ENCODE assay signal across 14 cellular contexts in the genomic region with DNA sequence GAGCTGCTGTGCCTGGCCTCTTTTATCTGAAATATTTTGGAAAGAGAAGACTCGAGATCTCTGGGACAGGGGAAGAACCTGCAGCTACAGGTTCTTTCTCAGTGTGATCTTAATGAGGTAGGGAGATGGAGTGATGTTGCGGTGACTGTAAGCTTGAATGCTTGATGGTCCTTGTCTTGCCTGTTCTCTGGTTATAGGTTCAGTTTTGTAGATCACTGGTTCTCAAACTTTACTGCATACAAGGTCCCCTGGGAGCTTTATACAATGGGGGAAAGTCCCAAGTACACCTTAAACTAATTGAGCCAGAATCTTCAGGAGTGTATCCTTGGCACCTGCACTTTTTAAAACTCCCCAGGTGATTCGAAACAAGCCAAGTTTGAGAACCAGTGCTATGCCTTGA.
DNase-seq lines count a peak whose midpoint lies in the region; ATAC-seq and TF ChIP-seq lines count a peak whose summit lies in the region.
"Had no signal": no experiment of that assay in that cellular context is flagged by ENCODE, and none has a peak within 500 bp of the region (broad histone marks: within the 10 kb centered on the region; RNA-seq: fewer than 3 reads in every experiment).

No MANE protein-coding gene starts in this region.

- H3K4me3 ChIP-seq in neutrophil (ENCODE audit: low read depth in 1 of 2, low read length in 1 of 2): peak overlapping the region in 1 of 2 experiments; percentile 19
- H3K4me3 ChIP-seq in prostate gland: no peak overlapping the region
- H3K4me3 ChIP-seq: K562, lung had no signal

- intact Hi-C loops in prostate gland (cut with DNase I): no loop called here

- 51% methylated on average over 3 of the region's 3 CpGs for WGBS in prostate gland

- ATAC-seq in GM18511 (IDR thresholded peaks at IDR 0.05; ENCODE audit: unreplicated experiment) (peak; percentile 55), GM21390 (IDR thresholded peaks at IDR 0.05; ENCODE audit: unreplicated experiment) (peak; percentile 34), HG03378 (IDR thresholded peaks at IDR 0.05; ENCODE audit: unreplicated experiment) (peak; percentile 48)
- ATAC-seq: K562 had no signal

- peaks cover 40 to 41% of the 10 kb centered on the region in 2 experiments for H3K4me1 ChIP-seq in neutrophil (ENCODE audit: control insufficient read depth in 1 of 2, insufficient read depth in 1 of 2, low read depth in 1 of 2, low read length in 1 of 2)
- H3K4me1 ChIP-seq in prostate gland (replicated peaks): no peaks in the 10 kb centered on the region

- peak overlapping the region; percentile 98 for H3K27ac ChIP-seq in neutrophil
- no peak overlapping the region for H3K27ac ChIP-seq in prostate gland

- no peak for DNase-seq in NAMALWA (ENCODE audit: low spot score)
- no peak for DNase-seq in prostate gland (ENCODE audit: low spot score)
- DNase-seq in GF-D8 (lab: John Stamatoyannopoulos, UW): no peak
- DNase-seq: H7, NCI-H1694, NCI-H69, nucleus accumbens, T-helper 9 cell had no signal

- no peak for TF ChIP-seq POLR2A in prostate gland (IDR thresholded peaks at IDR 0.05)

- H3K27me3 ChIP-seq in neutrophil (no peaks in the 10 kb centered on the region), prostate gland (replicated peaks; ENCODE audit: insufficient read depth) (no peaks in the 10 kb centered on the region)

- no peaks in the 10 kb centered on the region for H3K36me3 ChIP-seq in neutrophil
- H3K36me3 ChIP-seq in prostate gland: no peaks in the 10 kb centered on the region

- TF ChIP-seq CTCF in neutrophil (IDR thresholded peaks at IDR 0.05) (no peak), prostate gland (IDR thresholded peaks at IDR 0.05) (no peak)

- H3K9me3 ChIP-seq in neutrophil: no peaks in the 10 kb centered on the region
- no peaks in the 10 kb centered on the region for H3K9me3 ChIP-seq in prostate gland
